In the genomic region with DNA sequence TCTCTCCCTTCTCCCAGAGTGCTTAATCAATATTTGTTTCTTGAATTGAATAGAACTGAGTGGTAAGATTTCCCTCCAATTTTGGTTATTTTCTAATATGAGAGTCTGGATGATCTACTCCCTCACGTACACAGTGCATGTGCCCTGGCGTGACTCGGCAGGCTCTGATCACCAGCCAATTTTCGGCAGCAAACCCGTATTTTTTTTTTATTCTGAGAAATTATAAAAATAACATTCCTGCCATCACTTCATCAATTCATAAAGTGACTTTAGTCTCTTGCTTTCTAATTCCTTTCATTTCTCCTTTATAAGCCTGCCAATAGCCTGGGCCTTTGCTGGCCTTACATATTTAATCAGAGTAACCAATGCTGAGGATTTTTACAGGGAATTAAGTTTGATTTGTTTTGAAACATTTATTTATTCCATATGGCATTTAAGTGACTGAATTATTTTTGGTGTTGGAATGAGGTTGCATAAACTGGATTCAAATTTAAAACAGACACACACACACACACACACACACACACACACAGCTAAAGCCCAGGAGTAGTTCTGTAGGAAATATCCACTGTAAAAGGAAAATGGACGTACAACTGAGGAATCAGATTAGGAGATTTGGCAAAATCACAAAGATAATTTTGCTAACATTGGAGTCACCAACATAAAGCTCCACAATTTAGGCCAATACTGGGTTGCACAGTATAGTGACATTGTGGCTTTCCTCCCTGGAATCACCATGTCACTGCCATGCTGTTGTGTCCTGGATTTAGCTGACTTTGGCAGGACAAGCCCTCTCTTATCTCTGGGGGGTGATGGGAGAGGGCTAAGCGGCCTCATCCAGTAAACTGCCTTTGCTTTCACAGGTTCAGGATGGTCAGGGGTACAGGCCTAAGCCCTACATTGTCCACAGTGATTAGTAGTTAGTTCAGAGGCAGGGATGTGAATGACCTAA, we compare ENCODE assay signal across 11 cellular contexts.
DNase-seq lines count a peak whose midpoint lies in the region; ATAC-seq, FAIRE-seq and TF ChIP-seq lines count a peak whose summit lies in the region.
"Had no signal": no experiment of that assay in that cellular context is flagged by ENCODE, and none has a peak within 500 bp of the region (broad histone marks: within the 10 kb centered on the region; RNA-seq: fewer than 3 reads in every experiment).

No MANE protein-coding gene starts in this region.

- no peaks in the 10 kb centered on the region for H3K36me3 Mint-ChIP-seq in activated T-helper 17 cell treated with anti-CD3 and anti-CD28 coated beads, Interleukin-2, amount 50 U/mL, for 72 hours (ENCODE audit: low read depth)
- no peaks in the 10 kb centered on the region for H3K36me3 Mint-ChIP-seq in stimulated activated effector memory CD8-positive, alpha-beta T cell treated with anti-CD3 and anti-CD28 coated beads, Interleukin-12 subunit alpha, Interleukin-12 subunit beta, amount 100 ng/mL, for 72 hours

- peak overlapping the region; percentile 33 for H3K4me3 Mint-ChIP-seq in activated T-helper 17 cell treated with anti-CD3 and anti-CD28 coated beads, Interleukin-2, amount 50 U/mL, for 72 hours
- peak overlapping the region; percentile 34 for H3K4me3 Mint-ChIP-seq in stimulated activated effector memory CD8-positive, alpha-beta T cell treated with anti-CD3 and anti-CD28 coated beads, Interleukin-12 subunit alpha, Interleukin-12 subunit beta, amount 100 ng/mL, for 72 hours

- no peak overlapping the region for H3K4me3 ChIP-seq in effector memory CD4-positive, alpha-beta T cell (ENCODE audit: insufficient read depth, low read depth, low read length, poor library complexity, severe bottlenecking)
- no peak overlapping the region for H3K4me3 ChIP-seq in H7 (ENCODE audit: insufficient read depth, low read depth, low read length)

- H3K9me3 Mint-ChIP-seq in activated T-helper 17 cell treated with anti-CD3 and anti-CD28 coated beads, Interleukin-2, amount 50 U/mL, for 72 hours = no peaks in the 10 kb centered on the region
- H3K9me3 Mint-ChIP-seq in stimulated activated effector memory CD8-positive, alpha-beta T cell treated with anti-CD3 and anti-CD28 coated beads, Interleukin-12 subunit alpha, Interleukin-12 subunit beta, amount 100 ng/mL, for 72 hours = no peaks in the 10 kb centered on the region

- H3K27me3 ChIP-seq in effector memory CD4-positive, alpha-beta T cell (replicated peaks; ENCODE audit: control insufficient read depth, insufficient read depth, low read length, poor library complexity, severe bottlenecking) = no peaks in the 10 kb centered on the region
- no peaks in the 10 kb centered on the region for H3K27me3 ChIP-seq in H7 (ENCODE audit: control insufficient read depth, insufficient read depth, low read length)
- H3K27me3 ChIP-seq: neutrophil had no signal

- no peak for TF ChIP-seq POLR2A in H54 (IDR thresholded peaks at IDR 0.05; ENCODE audit: low read depth, low read length)

- H3K9me3 ChIP-seq in effector memory CD4-positive, alpha-beta T cell (ENCODE audit: control insufficient read depth, low read length) = no peaks in the 10 kb centered on the region
- H3K9me3 ChIP-seq: neutrophil had no signal

- FAIRE-seq in H54 (lab: Jason Lieb, UNC) = peak; percentile 23

- no peaks in the 10 kb centered on the region for H3K36me3 ChIP-seq in effector memory CD4-positive, alpha-beta T cell (ENCODE audit: control insufficient read depth, insufficient read depth, low read length)
- H3K36me3 ChIP-seq in H7 (replicated peaks; ENCODE audit: control insufficient read depth, insufficient read depth, low read length) = no peaks in the 10 kb centered on the region
- H3K36me3 ChIP-seq: neutrophil had no signal

- H3K27ac Mint-ChIP-seq in activated T-helper 17 cell treated with anti-CD3 and anti-CD28 coated beads, Interleukin-2, amount 50 U/mL, for 72 hours = no peak overlapping the region
- H3K27ac Mint-ChIP-seq in stimulated activated effector memory CD8-positive, alpha-beta T cell treated with anti-CD3 and anti-CD28 coated beads, Interleukin-12 subunit alpha, Interleukin-12 subunit beta, amount 100 ng/mL, for 72 hours = peak overlapping the region; percentile 44

- no peak for ATAC-seq in activated T-helper 17 cell treated with anti-CD3 and anti-CD28 coated beads, Interleukin-2, amount 50 U/mL, for 72 hours (replicated peaks)
- ATAC-seq in stimulated activated effector memory CD8-positive, alpha-beta T cell treated with anti-CD3 and anti-CD28 coated beads, Interleukin-12 subunit alpha, Interleukin-12 subunit beta, amount 100 ng/mL, for 72 hours = no peak

- H3K27me3 Mint-ChIP-seq in activated T-helper 17 cell treated with anti-CD3 and anti-CD28 coated beads, Interleukin-2, amount 50 U/mL, for 72 hours = no peaks in the 10 kb centered on the region

- peaks cover 3% of the 10 kb centered on the region for H3K4me1 ChIP-seq in effector memory CD4-positive, alpha-beta T cell (ENCODE audit: control insufficient read depth, insufficient read depth, low read length, poor library complexity, severe bottlenecking)

- peaks cover 12% of the 10 kb centered on the region for H3K4me1 Mint-ChIP-seq in activated T-helper 17 cell treated with anti-CD3 and anti-CD28 coated beads, Interleukin-2, amount 50 U/mL, for 72 hours
- peaks cover 28% of the 10 kb centered on the region for H3K4me1 Mint-ChIP-seq in stimulated activated effector memory CD8-positive, alpha-beta T cell treated with anti-CD3 and anti-CD28 coated beads, Interleukin-12 subunit alpha, Interleukin-12 subunit beta, amount 100 ng/mL, for 72 hours

- DNase-seq in H54 (ENCODE audit: insufficient read length, low spot score) (no peak), fibroblast of peridontal ligament (ENCODE audit: extremely low read depth) (peak; percentile 90), H7 (no peak), anterior cingulate cortex (lab: John Stamatoyannopoulos, UW) (no peak)
- no peak for DNase-seq in stimulated activated effector memory CD8-positive, alpha-beta T cell treated with anti-CD3 and anti-CD28 coated beads, Interleukin-12 subunit alpha, Interleukin-12 subunit beta, amount 100 ng/mL, for 72 hours (ENCODE audit: low spot score in 2 of 2)
- DNase-seq in effector memory CD4-positive, alpha-beta T cell = no peak
- DNase-seq: activated CD4-positive, alpha-beta T cell treated with anti-CD3 and anti-CD28 coated beads for 1 hour; NCI-H1105 treated with DMSO at 0.1 percent for 48 hours; NCI-H345 had no signal

- H3K27ac ChIP-seq in effector memory CD4-positive, alpha-beta T cell (ENCODE audit: insufficient read depth, low read length, poor library complexity, severe bottlenecking) = no peak overlapping the region
- H3K27ac ChIP-seq: neutrophil had no signal
